ENCODE assay signal across 8 cellular contexts in the genomic region with DNA sequence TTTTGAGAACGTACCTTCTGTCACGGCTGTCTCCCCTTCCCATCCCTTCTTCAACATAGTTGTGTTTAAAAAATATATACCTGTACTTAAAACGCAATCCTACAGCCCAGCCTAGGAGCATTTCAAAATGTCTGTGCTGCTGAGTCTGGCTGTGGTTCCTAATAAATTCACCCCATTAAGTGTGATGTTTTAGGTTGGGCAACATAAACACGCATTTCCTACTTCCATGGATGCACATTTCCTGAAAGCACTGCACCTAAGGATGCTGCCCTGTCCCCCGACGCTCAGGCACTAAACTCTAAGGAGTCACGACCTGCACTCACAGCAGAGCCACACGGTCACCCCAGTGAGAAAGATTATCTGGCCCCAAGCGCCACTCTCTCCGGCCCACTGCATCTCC. TPM values are rescaled to one million over a fixed set of nuclear protein-coding genes. Genes with fewer than 3 reads are reported as not detected.
DNase-seq lines count a peak whose midpoint lies in the region; ATAC-seq lines count a peak whose summit lies in the region.

No MANE protein-coding gene starts in this region.

- H3K4me1 Mint-ChIP-seq in activated T-helper 17 cell treated with anti-CD3 and anti-CD28 coated beads, Interleukin-2, amount 50 U/mL, for 72 hours: peaks cover 42% of the 10 kb centered on the region

- peaks cover 25% of the 10 kb centered on the region for H3K36me3 Mint-ChIP-seq in activated T-helper 17 cell treated with anti-CD3 and anti-CD28 coated beads, Interleukin-2, amount 50 U/mL, for 72 hours (ENCODE audit: low read depth)

- peak overlapping the region; percentile 97 for H3K27ac Mint-ChIP-seq in activated T-helper 17 cell treated with anti-CD3 and anti-CD28 coated beads, Interleukin-2, amount 50 U/mL, for 72 hours

- peak overlapping the region; percentile 82 for H3K4me3 ChIP-seq in iPS-11a (ENCODE audit: low read depth, low read length)

- H3K27me3 Mint-ChIP-seq in activated T-helper 17 cell treated with anti-CD3 and anti-CD28 coated beads, Interleukin-2, amount 50 U/mL, for 72 hours: no peaks in the 10 kb centered on the region

- peak; percentile 31 for DNase-seq in NCI-H524 treated with DMSO at 0.1 percent for 48 hours (lab: John Stamatoyannopoulos, UW)
- DNase-seq in NCI-H524 (lab: John Stamatoyannopoulos, UW): no peak
- peak; percentile 16 for DNase-seq in stimulated activated naive CD4-positive, alpha-beta T cell treated with Interleukin-2 at 50 U/mL for 16 hours (lab: John Stamatoyannopoulos, UW)
- DNase-seq in D341Med (ENCODE audit: low spot score): no peak
- DNase-seq in AG08395 (ENCODE audit: low spot score): no peak

- H3K9me3 Mint-ChIP-seq in activated T-helper 17 cell treated with anti-CD3 and anti-CD28 coated beads, Interleukin-2, amount 50 U/mL, for 72 hours: no peaks in the 10 kb centered on the region

- peak; percentile 15 for ATAC-seq in HG03103 (IDR thresholded peaks at IDR 0.05; ENCODE audit: low read depth, unreplicated experiment)
- peak; percentile 14 for ATAC-seq in activated T-helper 17 cell treated with anti-CD3 and anti-CD28 coated beads, Interleukin-2, amount 50 U/mL, for 72 hours (replicated peaks)

- peak overlapping the region; percentile 100 for H3K4me3 Mint-ChIP-seq in activated T-helper 17 cell treated with anti-CD3 and anti-CD28 coated beads, Interleukin-2, amount 50 U/mL, for 72 hours

RNA-seq across cellular contexts. Expression of a gene that starts 1.2 kb away (rescaled TPM):
- 10 to 100 TPM; 20.7 to 23.7 TPM for total RNA-seq in activated T-helper 17 cell treated with anti-CD3 and anti-CD28 coated beads, Interleukin-2, amount 50 U/mL, for 72 hours

Comparison
In these comparisons a context has a peak if more than half of its experiments do, and no peak if none do; other contexts are left out.
1. DNase-seq: peak in NCI-H524 treated with DMSO at 0.1 percent for 48 hours (single experiment) and stimulated activated naive CD4-positive, alpha-beta T cell treated with Interleukin-2 at 50 U/mL for 16 hours (single experiment); none in NCI-H524 (0 of 2), D341Med (single experiment) and AG08395 (single experiment).